ENCODE assay signal across 15 cellular contexts in genomic region chr22:39360242-39360641, GRCh38. TPM values are rescaled to one million over a fixed set of nuclear protein-coding genes. Genes with fewer than 3 reads are reported as not detected.
DNase-seq lines count a peak whose midpoint lies in the region; ATAC-seq, FAIRE-seq and TF ChIP-seq lines count a peak whose summit lies in the region.
"Had no signal": no experiment of that assay in that cellular context is flagged by ENCODE, and none has a peak within 500 bp of the region (broad histone marks: within the 10 kb centered on the region; RNA-seq: fewer than 3 reads in every experiment).

No MANE protein-coding gene starts in this region.

- ATAC-seq in stimulated activated memory B cell treated with anti-CD40 and anti-IgM and Interleukin-4, amounts not matched to agents 10 μg/mL and 1 μg/mL and 100 μg/mL, for 72 hours: no peak
- ATAC-seq in stimulated activated naive CD8-positive, alpha-beta T cell treated with anti-CD3 and anti-CD28 coated beads, Interleukin-15, Interleukin-2, amounts not matched to agents 100 U/mL and 50 U/mL, for 24 hours: no peak
- no peak for ATAC-seq in GM18498 (IDR thresholded peaks at IDR 0.05; ENCODE audit: unreplicated experiment)

- H3K27ac Mint-ChIP-seq in stimulated activated memory B cell treated with anti-CD40 and anti-IgM and Interleukin-4, amounts not matched to agents 10 μg/mL and 1 μg/mL and 100 μg/mL, for 72 hours: peak overlapping the region; percentile 6

- peaks cover 14% of the 10 kb centered on the region for H3K36me3 ChIP-seq in WERI-Rb-1
- H3K36me3 ChIP-seq in esophagus (ENCODE audit: control insufficient read depth in 2 of 2, insufficient read depth in 2 of 2, low read length in 1 of 2): peaks cover 3 to 4% of the 10 kb centered on the region in 2 donors
- H3K36me3 ChIP-seq: SJCRH30 had no signal

- H3K9me3 Mint-ChIP-seq in stimulated activated memory B cell treated with anti-CD40 and anti-IgM and Interleukin-4, amounts not matched to agents 10 μg/mL and 1 μg/mL and 100 μg/mL, for 72 hours: no peaks in the 10 kb centered on the region

- H3K9me3 ChIP-seq in WERI-Rb-1 (ENCODE audit: severe bottlenecking) (no peaks in the 10 kb centered on the region), esophagus (ENCODE audit: control insufficient read depth in 2 of 2, insufficient read depth in 1 of 2, low read depth in 1 of 2, low read length in 1 of 2) (no peaks in the 10 kb centered on the region)
- H3K9me3 ChIP-seq: SJCRH30 had no signal

- H3K27ac ChIP-seq in WERI-Rb-1 (peak overlapping the region; percentile 95), esophagus (ENCODE audit: low read depth in 2 of 2, low read length in 1 of 2) (peak overlapping the region; percentile 86 to 96)
- H3K27ac ChIP-seq: SJCRH30 had no signal

- no peak for TF ChIP-seq POLR2A in GM12891 (IDR thresholded peaks at IDR 0.05; ENCODE audit: low read depth, low read length)

- FAIRE-seq in GM12891 (lab: Jason Lieb, UNC): no peak
- FAIRE-seq: GM18507 had no signal

- H3K4me3 ChIP-seq in WERI-Rb-1 (ENCODE audit: low read depth, low read length) (no peak overlapping the region), esophagus (ENCODE audit: low read depth in 1 of 2, low read length in 2 of 2) (no peak overlapping the region)
- H3K4me3 ChIP-seq: SJCRH30 had no signal

- no peaks in the 10 kb centered on the region for H3K27me3 Mint-ChIP-seq in stimulated activated memory B cell treated with anti-CD40 and anti-IgM and Interleukin-4, amounts not matched to agents 10 μg/mL and 1 μg/mL and 100 μg/mL, for 72 hours

- no peaks in the 10 kb centered on the region for H3K27me3 ChIP-seq in WERI-Rb-1 (ENCODE audit: insufficient read depth, low read depth, severe bottlenecking)
- no peaks in the 10 kb centered on the region for H3K27me3 ChIP-seq in esophagus (ENCODE audit: control insufficient read depth in 1 of 2, insufficient read depth in 2 of 2, low read length in 2 of 2)
- H3K27me3 ChIP-seq: SJCRH30 had no signal

- H3K4me1 Mint-ChIP-seq in stimulated activated memory B cell treated with anti-CD40 and anti-IgM and Interleukin-4, amounts not matched to agents 10 μg/mL and 1 μg/mL and 100 μg/mL, for 72 hours: peaks cover 29% of the 10 kb centered on the region

- no peak overlapping the region for H3K4me3 Mint-ChIP-seq in stimulated activated memory B cell treated with anti-CD40 and anti-IgM and Interleukin-4, amounts not matched to agents 10 μg/mL and 1 μg/mL and 100 μg/mL, for 72 hours

- WGBS in esophagus, 2 donors: 72 to 78% methylated on average over 18 of the region's 18 CpGs

- no peak for TF ChIP-seq CTCF in WERI-Rb-1 (IDR thresholded peaks at IDR 0.05; ENCODE audit: low read depth, low read length)

- H3K4me1 ChIP-seq in esophagus (ENCODE audit: control insufficient read depth in 2 of 2, insufficient read depth in 2 of 2, low read length in 1 of 2): peaks cover 18 to 42% of the 10 kb centered on the region in 2 donors

- peak; percentile 2 for DNase-seq in GM12891 (ENCODE audit: insufficient read length, low spot score)
- DNase-seq in WERI-Rb-1: no peak
- DNase-seq in stimulated activated naive CD8-positive, alpha-beta T cell treated with anti-CD3 and anti-CD28 coated beads, Interleukin-15, Interleukin-2, amounts not matched to agents 100 U/mL and 50 U/mL, for 24 hours: no peak
- no peak for DNase-seq in H4 (ENCODE audit: low spot score)
- DNase-seq: ACHN, EL, MV-4-11, NCI-H1417 treated with DMSO at 0.1 percent for 48 hours, NCI-H2029, SJCRH30 had no signal

- H3K36me3 Mint-ChIP-seq in stimulated activated memory B cell treated with anti-CD40 and anti-IgM and Interleukin-4, amounts not matched to agents 10 μg/mL and 1 μg/mL and 100 μg/mL, for 72 hours: peaks cover 9% of the 10 kb centered on the region

TF ChIP-seq in GM12891, 5 proteins besides CTCF, POLR2A, EP300 and RAD21:
- no peak for TF ChIP-seq POLR2AphosphoS5 (IDR thresholded peaks at IDR 0.05; ENCODE audit: low read depth, low read length)
- no peak for TF ChIP-seq PAX5 (IDR thresholded peaks at IDR 0.05; ENCODE audit: insufficient read depth, low read length, severe bottlenecking)
- no peak for TF ChIP-seq POU2F2 (IDR thresholded peaks at IDR 0.05; ENCODE audit: low read depth, low read length)
- TF ChIP-seq TAF1 (IDR thresholded peaks at IDR 0.05; ENCODE audit: low read depth, low read length): no peak
- no peak for TF ChIP-seq SPI1 (IDR thresholded peaks at IDR 0.05; ENCODE audit: low read depth, low read length)

RNA-seq across cellular contexts. Expression of gene SYNGR1, which starts 10.5 kb away (rescaled TPM):
- polyA plus RNA-seq in GM12891 (2012; ENCODE audit: low read depth, missing spikeins): 4.9 TPM
- polyA plus RNA-seq in esophagus: 10 to 100 TPM; 32.5 to 39.8 TPM
- 19.9 and 23.0 TPM in 2 replicates for total RNA-seq in H4 (2014; rRNA removed; shearing (Covaris generic))
- total RNA-seq: HT-29 had no signal

RNA-seq across cellular contexts. Expression of gene TAB1, which starts 39.3 kb away (rescaled TPM):
- 8.7 TPM for polyA plus RNA-seq in GM12891 (2012; ENCODE audit: low read depth, missing spikeins)
- 10 to 100 TPM; 10.6 to 13.4 TPM for polyA plus RNA-seq in esophagus
- 8.6 and 17.1 TPM in 2 replicates for total RNA-seq in H4 (2014; rRNA removed; shearing (Covaris generic))

RNA-seq across cellular contexts. Expression of gene RPL3, which starts 40.8 kb away (rescaled TPM):
- 5,515 TPM for polyA plus RNA-seq in GM12891 (2012; ENCODE audit: low read depth, missing spikeins)
- 1,000 to 10,000 TPM; 1,521 to 2,885 TPM for polyA plus RNA-seq in esophagus
- 2,177 and 2,312 TPM in 2 replicates for total RNA-seq in H4 (2014; rRNA removed; shearing (Covaris generic))
